ENCODE assay signal across 21 cellular contexts in the genomic region with DNA sequence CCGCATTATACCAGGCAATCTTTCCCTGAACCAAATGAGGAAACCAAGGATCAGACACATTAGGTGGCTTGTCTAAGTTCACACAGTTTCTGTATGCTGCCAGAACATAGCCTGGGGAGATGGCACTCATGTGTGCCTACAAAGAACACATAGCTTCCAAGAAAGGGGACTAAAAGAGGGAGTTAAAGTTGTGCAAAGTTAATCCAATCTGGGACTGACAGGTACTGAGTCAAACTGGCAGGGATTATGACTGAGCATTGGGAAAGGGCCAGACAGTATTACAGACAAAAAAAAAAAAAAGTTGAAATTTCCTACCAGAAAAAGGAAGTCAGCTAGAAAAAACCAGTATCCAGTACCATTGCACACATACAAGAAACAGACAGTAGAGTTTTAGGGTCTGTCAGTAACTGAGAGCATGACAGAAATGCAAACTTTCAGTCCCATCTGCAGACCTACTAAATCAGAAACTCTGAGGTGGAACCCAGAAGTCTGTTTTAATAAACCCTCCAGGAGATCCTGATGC. TPM values are rescaled to one million over a fixed set of nuclear protein-coding genes. Genes with fewer than 3 reads are reported as not detected.
A peak's percentile ranks its signal among the peaks of the same experiment; 100 is the strongest.
DNase-seq lines count a peak whose midpoint lies in the region; ATAC-seq and TF ChIP-seq lines count a peak whose summit lies in the region.
"Had no signal": no experiment of that assay in that cellular context is flagged by ENCODE, and none has a peak within 500 bp of the region (broad histone marks: within the 10 kb centered on the region; RNA-seq: fewer than 3 reads in every experiment).

No MANE protein-coding gene starts in this region.

- H2AFZ ChIP-seq in DND-41 (ENCODE audit: low read depth, low read length) (no peak overlapping the region), OCI-LY7 (ENCODE audit: low read length) (no peak overlapping the region)

- no peaks in the 10 kb centered on the region for H3K4me1 ChIP-seq in DND-41 (ENCODE audit: insufficient read depth, low read length)
- H3K4me1 ChIP-seq in OCI-LY7 (ENCODE audit: insufficient read depth, low read length, poor library complexity, severe bottlenecking): no peaks in the 10 kb centered on the region
- H3K4me1 ChIP-seq: Caco-2 had no signal

- H3K9me3 ChIP-seq in DND-41 (ENCODE audit: insufficient read depth, low read length, severe bottlenecking) (no peaks in the 10 kb centered on the region), OCI-LY7 (ENCODE audit: low read length) (no peaks in the 10 kb centered on the region)
- H3K9me3 ChIP-seq: Caco-2 had no signal

- no TSS peak for BruUV-seq in OCI-LY7 (replicated peaks; lab: Mats Ljungman, UMichigan)

- no peak overlapping the region for H3K4me3 Mint-ChIP-seq in activated CD8-positive, alpha-beta T cell treated with anti-CD3 and anti-CD28 coated beads, Interleukin-2, amount 10 ng/mL, durations not matched to agents 7 days and 5 days
- H3K4me3 Mint-ChIP-seq in natural killer cell treated with Interleukin-12 subunit alpha and Interleukin-12 subunit beta and Interleukin-15 and Interleukin-18, amount 100 ng/mL, for 72 hours: no peak overlapping the region
- H3K4me3 Mint-ChIP-seq: B cell; CD4-positive, CD25-positive, alpha-beta regulatory T cell had no signal

- H3K79me2 ChIP-seq in DND-41 (ENCODE audit: insufficient read depth, low read length) (no peaks in the 10 kb centered on the region), OCI-LY7 (ENCODE audit: insufficient read depth, low read depth, low read length) (no peaks in the 10 kb centered on the region)

- H3K27ac ChIP-seq in DND-41 (ENCODE audit: low read length): no peak overlapping the region
- no peak overlapping the region for H3K27ac ChIP-seq in OCI-LY7 (ENCODE audit: low read depth, low read length, poor library complexity, severe bottlenecking)
- H3K27ac ChIP-seq: 22Rv1 had no signal

- H3K9me2 ChIP-seq in OCI-LY7 (ENCODE audit: insufficient read depth, low read length): no peaks in the 10 kb centered on the region

- no peaks in the 10 kb centered on the region for H3K9me3 Mint-ChIP-seq in activated CD8-positive, alpha-beta T cell treated with anti-CD3 and anti-CD28 coated beads, Interleukin-2, amount 10 ng/mL, durations not matched to agents 7 days and 5 days (ENCODE audit: insufficient read depth)
- H3K9me3 Mint-ChIP-seq in natural killer cell treated with Interleukin-12 subunit alpha and Interleukin-12 subunit beta and Interleukin-15 and Interleukin-18, amount 100 ng/mL, for 72 hours: peaks cover 2% of the 10 kb centered on the region
- H3K9me3 Mint-ChIP-seq: CD4-positive, CD25-positive, alpha-beta regulatory T cell had no signal

- intact Hi-C loops in OCI-LY7 (cut with micrococcal nuclease; ENCODE audit: unreplicated experiment): no loop called here

- peak; percentile 12; the same call in 1 of the 3 replicates for ATAC-seq in DND-41 (ENCODE audit: insufficient read depth, low read depth)
- ATAC-seq in activated CD8-positive, alpha-beta T cell treated with anti-CD3 and anti-CD28 coated beads, Interleukin-2, amount 10 ng/mL, durations not matched to agents 7 days and 5 days: peak; percentile 49
- ATAC-seq in natural killer cell treated with Interleukin-12 subunit alpha and Interleukin-12 subunit beta and Interleukin-15 and Interleukin-18, amount 100 ng/mL, for 72 hours: peak; percentile 31 to 50
- no peak for ATAC-seq in GM18861 (IDR thresholded peaks at IDR 0.05; ENCODE audit: unreplicated experiment)
- ATAC-seq: Panc1 had no signal

- CTCF ChIA-PET in activated CD8-positive, alpha-beta T cell treated with anti-CD3 and anti-CD28 coated beads, Interleukin-2, amount 10 ng/mL, durations not matched to agents 7 days and 5 days (lab: Charles Lee): no interaction called here
- CTCF ChIA-PET in OCI-LY7 (lab: Charles Lee; ENCODE audit: unreplicated experiment): no interaction called here

- H3K9ac ChIP-seq in DND-41 (ENCODE audit: low read depth, low read length): no peak overlapping the region

- POLR2A ChIA-PET in activated CD8-positive, alpha-beta T cell treated with anti-CD3 and anti-CD28 coated beads, Interleukin-2, amount 10 ng/mL, durations not matched to agents 7 days and 5 days (lab: Charles Lee): interaction anchor here (0.6 kb wide), 1 partner anchor 728 kb away, joined by 4 read pairs; no protein-coding TSS in a partner anchor
- POLR2A ChIA-PET in OCI-LY7 (lab: Charles Lee): no interaction called here

- H3K27me3 Mint-ChIP-seq in activated CD8-positive, alpha-beta T cell treated with anti-CD3 and anti-CD28 coated beads, Interleukin-2, amount 10 ng/mL, durations not matched to agents 7 days and 5 days (ENCODE audit: low read depth): no peaks in the 10 kb centered on the region
- no peaks in the 10 kb centered on the region for H3K27me3 Mint-ChIP-seq in natural killer cell treated with Interleukin-12 subunit alpha and Interleukin-12 subunit beta and Interleukin-15 and Interleukin-18, amount 100 ng/mL, for 72 hours
- H3K27me3 Mint-ChIP-seq: B cell; CD4-positive, CD25-positive, alpha-beta regulatory T cell had no signal

- H3K36me3 Mint-ChIP-seq in activated CD8-positive, alpha-beta T cell treated with anti-CD3 and anti-CD28 coated beads, Interleukin-2, amount 10 ng/mL, durations not matched to agents 7 days and 5 days (ENCODE audit: low read depth): no peaks in the 10 kb centered on the region
- H3K36me3 Mint-ChIP-seq in natural killer cell treated with Interleukin-12 subunit alpha and Interleukin-12 subunit beta and Interleukin-15 and Interleukin-18, amount 100 ng/mL, for 72 hours: no peaks in the 10 kb centered on the region
- H3K36me3 Mint-ChIP-seq: CD4-positive, CD25-positive, alpha-beta regulatory T cell had no signal

- H3K36me3 ChIP-seq in DND-41 (ENCODE audit: insufficient read depth, low read length): no peaks in the 10 kb centered on the region
- H3K36me3 ChIP-seq in OCI-LY7 (ENCODE audit: insufficient read depth, low read length): no peaks in the 10 kb centered on the region

- H3K4me3 ChIP-seq in DND-41 (ENCODE audit: low read depth in 1 of 2, low read length in 2 of 2) (no peak overlapping the region), OCI-LY7 (ENCODE audit: low read depth, low read length, poor library complexity, severe bottlenecking) (no peak overlapping the region)

- H3K4me2 ChIP-seq in DND-41 (ENCODE audit: insufficient read depth, low read length): no peak overlapping the region
- no peak overlapping the region for H3K4me2 ChIP-seq in OCI-LY7 (ENCODE audit: low read length)

- H3K27me3 ChIP-seq in DND-41 (ENCODE audit: insufficient read depth, low read length, poor library complexity): no peaks in the 10 kb centered on the region

- DNase-seq in NCI-H82 (lab: John Stamatoyannopoulos, UW) (peak; percentile 3), NCI-H82 treated with DMSO at 0.1 percent for 48 hours (lab: John Stamatoyannopoulos, UW; ENCODE audit: unreplicated experiment) (no peak), DND-41 (no peak), OCI-LY7 (ENCODE audit: low spot score) (no peak)
- DNase-seq in activated CD8-positive, alpha-beta T cell treated with anti-CD3 and anti-CD28 coated beads, Interleukin-2, amount 10 ng/mL, durations not matched to agents 7 days and 5 days: no peak
- DNase-seq in natural killer cell treated with Interleukin-12 subunit alpha and Interleukin-12 subunit beta and Interleukin-15 and Interleukin-18, amount 100 ng/mL, for 72 hours (ENCODE audit: low spot score): no peak
- no peak for DNase-seq in stimulated activated naive CD4-positive, alpha-beta T cell (lab: John Stamatoyannopoulos, UW)
- DNase-seq: Caco-2, H7, IMR-90, NCI-H1417, NCI-H2029, NCI-H2171, NCI-H446, NCI-H69 had no signal

- no peaks in the 10 kb centered on the region for H3K4me1 Mint-ChIP-seq in activated CD8-positive, alpha-beta T cell treated with anti-CD3 and anti-CD28 coated beads, Interleukin-2, amount 10 ng/mL, durations not matched to agents 7 days and 5 days (ENCODE audit: low read depth)
- no peaks in the 10 kb centered on the region for H3K4me1 Mint-ChIP-seq in natural killer cell treated with Interleukin-12 subunit alpha and Interleukin-12 subunit beta and Interleukin-15 and Interleukin-18, amount 100 ng/mL, for 72 hours (ENCODE audit: low read depth in 2 of 2)
- H3K4me1 Mint-ChIP-seq: B cell; CD4-positive, CD25-positive, alpha-beta regulatory T cell had no signal

- H4K20me1 ChIP-seq in DND-41 (ENCODE audit: insufficient read depth, low read length) (no peaks in the 10 kb centered on the region), OCI-LY7 (ENCODE audit: insufficient read depth, low read length) (no peaks in the 10 kb centered on the region)

- no peak overlapping the region for H3K27ac Mint-ChIP-seq in activated CD8-positive, alpha-beta T cell treated with anti-CD3 and anti-CD28 coated beads, Interleukin-2, amount 10 ng/mL, durations not matched to agents 7 days and 5 days
- H3K27ac Mint-ChIP-seq in natural killer cell treated with Interleukin-12 subunit alpha and Interleukin-12 subunit beta and Interleukin-15 and Interleukin-18, amount 100 ng/mL, for 72 hours: no peak overlapping the region
- H3K27ac Mint-ChIP-seq: B cell; CD4-positive, CD25-positive, alpha-beta regulatory T cell had no signal

- TF ChIP-seq CTCF in DND-41 (IDR thresholded peaks at IDR 0.05; ENCODE audit: borderline replicate concordance, extremely low read depth, low read length, poor library complexity, severe bottlenecking): no peak
- no peak for TF ChIP-seq CTCF in OCI-LY7 (conservative IDR thresholded peaks at IDR 0.05; ENCODE audit: low read length)

RNA-seq across cellular contexts. Expression of a gene that starts 37.2 kb away (rescaled TPM):
- total RNA-seq in activated CD8-positive, alpha-beta T cell treated with anti-CD3 and anti-CD28 coated beads, Interleukin-2, amount 10 ng/mL, durations not matched to agents 7 days and 5 days: not detected
- not detected for total RNA-seq in natural killer cell treated with Interleukin-12 subunit alpha and Interleukin-12 subunit beta and Interleukin-15 and Interleukin-18, amount 100 ng/mL, for 72 hours
- not detected in 2 replicates for total RNA-seq in OCI-LY7 (2014; rRNA removed; shearing (Covaris generic))
- total RNA-seq in OCI-LY7 (2022): not detected in 2 replicates
- total RNA-seq: B cell; Caco-2; CD4-positive, CD25-positive, alpha-beta regulatory T cell; HT-29 had no signal
